ENCODE assay signal across 12 cellular contexts in the genomic region with DNA sequence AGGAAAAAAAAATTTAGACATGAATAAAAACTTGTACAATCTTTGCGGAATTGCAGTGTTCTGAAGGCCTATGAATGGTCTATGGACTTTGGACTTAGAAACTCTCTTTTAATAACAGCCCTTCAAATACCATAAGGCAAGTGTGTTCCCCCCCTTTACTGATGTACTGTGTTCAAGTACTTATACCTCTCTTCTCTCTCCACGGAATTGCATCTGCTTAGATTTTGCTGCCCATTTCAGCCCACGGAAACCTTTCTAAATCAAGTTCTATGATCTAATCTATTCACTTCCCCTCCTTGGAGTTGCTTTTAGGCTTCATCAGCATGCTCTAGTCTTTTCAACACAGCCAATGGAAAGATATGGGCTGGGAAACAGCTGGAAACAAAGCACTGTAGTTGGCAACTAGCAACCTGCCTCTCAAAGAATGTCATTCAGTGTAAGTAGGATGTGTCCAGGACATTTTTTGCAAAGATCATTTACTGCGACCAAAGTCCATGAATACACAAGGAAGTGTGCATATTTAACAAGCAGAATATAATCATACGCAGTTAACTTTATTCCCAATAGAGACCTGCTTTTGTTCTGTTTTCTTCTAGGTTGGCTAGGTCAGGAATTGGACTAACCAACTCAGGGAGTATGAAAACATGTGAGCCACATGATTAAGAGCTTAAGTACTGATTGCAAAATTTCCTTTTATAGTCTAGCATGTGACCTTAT. TPM values are rescaled to one million over a fixed set of nuclear protein-coding genes. Genes with fewer than 3 reads are reported as not detected.
DNase-seq lines count a peak whose midpoint lies in the region; ATAC-seq and TF ChIP-seq lines count a peak whose summit lies in the region.
"Had no signal": no experiment of that assay in that cellular context is flagged by ENCODE, and none has a peak within 500 bp of the region (broad histone marks: within the 10 kb centered on the region; RNA-seq: fewer than 3 reads in every experiment).

No MANE protein-coding gene starts in this region.

- in situ Hi-C loops in transverse colon (cut with MboI; ENCODE audit: low pct_ligation_motif_present in 1 of 4, low pct_unique_long_range_greater_than_20kb in 1 of 4, low sequenced_read_pairs in 3 of 4), result no loop called here

- peak in 2 of 6 experiments; percentile 1 to 12 for TF ChIP-seq CTCF in Peyer's patch (IDR thresholded peaks at IDR 0.05)
- no peak for TF ChIP-seq CTCF in mucosa of descending colon (IDR thresholded peaks at IDR 0.05)
- TF ChIP-seq CTCF in transverse colon (IDR thresholded peaks at IDR 0.05), result no peak

- TF ChIP-seq EP300 in transverse colon (IDR thresholded peaks at IDR 0.05; ENCODE audit: low read depth), result no peak

- peak in 1 of 2 donors; percentile 19 for TF ChIP-seq POLR2A in Peyer's patch (IDR thresholded peaks at IDR 0.05)
- TF ChIP-seq POLR2A in transverse colon (IDR thresholded peaks at IDR 0.05), result peak; percentile 50

- DNase-seq in Peyer's patch, result no peak
- DNase-seq in fibroblast of gingiva (ENCODE audit: low read depth), result peak; percentile 41
- peak in 1 of 3 donors; percentile 64 for DNase-seq in mucosa of descending colon
- peak; percentile 36 for DNase-seq in transverse colon
- DNase-seq in NCI-H2107 (lab: John Stamatoyannopoulos, UW), result no peak
- DNase-seq in NCI-H69 (lab: John Stamatoyannopoulos, UW), result no peak
- DNase-seq: esophagus squamous epithelium; NCI-H1105 treated with DMSO at 0.1 percent for 48 hours; NK-92 treated with Interleukin-12 subunit alpha and Interleukin-12 subunit beta, amount 100 ng/mL, for 24 hours; sigmoid colon had no signal

- H3K9me3 ChIP-seq in Peyer's patch, result no peaks in the 10 kb centered on the region
- no peaks in the 10 kb centered on the region for H3K9me3 ChIP-seq in mucosa of descending colon
- no peaks in the 10 kb centered on the region for H3K9me3 ChIP-seq in transverse colon
- H3K9me3 ChIP-seq: esophagus squamous epithelium, sigmoid colon had no signal

- H3K36me3 ChIP-seq in Peyer's patch (no peaks in the 10 kb centered on the region), mucosa of descending colon (ENCODE audit: low read depth) (no peaks in the 10 kb centered on the region), transverse colon (no peaks in the 10 kb centered on the region)
- H3K36me3 ChIP-seq: esophagus squamous epithelium, sigmoid colon had no signal

- ATAC-seq in mucosa of descending colon, result peak; percentile 95
- no peak for ATAC-seq in HG03175 (IDR thresholded peaks at IDR 0.05; ENCODE audit: unreplicated experiment)
- no peak for ATAC-seq in GM21367 (IDR thresholded peaks at IDR 0.05; ENCODE audit: unreplicated experiment)

- H3K4me3 ChIP-seq in Peyer's patch (no peak overlapping the region), mucosa of descending colon (no peak overlapping the region), transverse colon (no peak overlapping the region)
- H3K4me3 ChIP-seq: esophagus squamous epithelium, sigmoid colon had no signal

- intact Hi-C loops in mucosa of descending colon (cut with DNase I, micrococcal nuclease) (no loop called here), transverse colon (cut with DNase I; ENCODE audit: low total_unique reads) (no loop called here)

- 45 to 46% methylated on average over 3 to 5 of the region's 5 CpGs for WGBS in transverse colon (ENCODE audit: low coverage in 1 of 2), 2 donors

- H3K27me3 ChIP-seq in Peyer's patch (no peaks in the 10 kb centered on the region), transverse colon (no peaks in the 10 kb centered on the region)
- H3K27me3 ChIP-seq: esophagus squamous epithelium, sigmoid colon had no signal

- H3K27ac ChIP-seq in Peyer's patch (peak overlapping the region in 3 of 4 donors; percentile 59 to 84 (median 82)), transverse colon (peak overlapping the region; percentile 71 to 83 (median 78))

- peaks cover 0 to 31% (median 3%) of the 10 kb centered on the region in 4 donors for H3K4me1 ChIP-seq in Peyer's patch
- peaks cover 15% of the 10 kb centered on the region for H3K4me1 ChIP-seq in mucosa of descending colon (ENCODE audit: low read depth)
- peaks cover 7 to 50% (median 23%) of the 10 kb centered on the region in 4 donors for H3K4me1 ChIP-seq in transverse colon

RNA-seq across cellular contexts. Expression of gene SLC40A1, which starts 58.0 kb away (rescaled TPM):
- total RNA-seq in Peyer's patch (100 to 1,000 TPM in 3 of 4 donors, 10 to 100 TPM in 1; 69.8 to 208 (median 149) TPM), mucosa of descending colon (100 to 1,000 TPM in 2 of 3 donors, 10 to 100 TPM in 1; 95.4 to 212 (median 155) TPM), transverse colon (100 to 1,000 TPM in 2 of 4 donors, 10 to 100 TPM in 2; 26.3 to 345 (median 186) TPM)

Comparison
In these comparisons a context has a peak if more than half of its experiments do, and no peak if none do; other contexts are left out.
1. DNase-seq: peak in fibroblast of gingiva (single experiment) and transverse colon (single experiment); none in Peyer's patch (0 of 3), NCI-H2107 (single experiment) and NCI-H69 (single experiment).